In genomic region chr22:17761145-17761488, GRCh38 we compare ENCODE assay signal across 25 cellular contexts. TPM values are rescaled to one million over a fixed set of nuclear protein-coding genes. Genes with fewer than 3 reads are reported as not detected.
DNase-seq lines count a peak whose midpoint lies in the region; ATAC-seq and TF ChIP-seq lines count a peak whose summit lies in the region.
"Had no signal": no experiment of that assay in that cellular context is flagged by ENCODE, and none has a peak within 500 bp of the region (broad histone marks: within the 10 kb centered on the region; RNA-seq: fewer than 3 reads in every experiment).

No MANE protein-coding gene starts in this region.

- TF ChIP-seq CTCF in hepatocyte (IDR thresholded peaks at IDR 0.05; ENCODE audit: poor library complexity) = no peak
- TF ChIP-seq CTCF in endodermal cell (conservative IDR thresholded peaks at IDR 0.05) = no peak

- H3K9me3 Mint-ChIP-seq in naive thymus-derived CD8-positive, alpha-beta T cell = no peaks in the 10 kb centered on the region
- no peaks in the 10 kb centered on the region for H3K9me3 Mint-ChIP-seq in endodermal cell

- peaks cover 5% of the 10 kb centered on the region for H3K4me1 ChIP-seq in hepatocyte (ENCODE audit: insufficient read depth)
- no peaks in the 10 kb centered on the region for H3K4me1 ChIP-seq in endodermal cell (ENCODE audit: control insufficient read depth, insufficient read depth, low read length)

- H3K4me3 Mint-ChIP-seq in naive thymus-derived CD8-positive, alpha-beta T cell = no peak overlapping the region
- no peak overlapping the region for H3K4me3 Mint-ChIP-seq in endodermal cell

- peaks cover 52% of the 10 kb centered on the region for H3K79me2 ChIP-seq in hepatocyte

- no peaks in the 10 kb centered on the region for H4K20me1 ChIP-seq in hepatocyte (ENCODE audit: insufficient read depth, poor library complexity, severe bottlenecking)

- peak; percentile 7 for DNase-seq in DMS53 (lab: John Stamatoyannopoulos, UW)
- no peak for DNase-seq in DMS53 treated with DMSO at 0.1 percent for 48 hours (lab: John Stamatoyannopoulos, UW; ENCODE audit: unreplicated experiment)
- no peak for DNase-seq in hepatocyte (ENCODE audit: low spot score)
- no peak for DNase-seq in naive thymus-derived CD8-positive, alpha-beta T cell
- no peak for DNase-seq in iPS-NIHi7 (ENCODE audit: extremely low spot score)
- DNase-seq in endodermal cell = no peak
- DNase-seq in CD1c-positive myeloid dendritic cell (ENCODE audit: extremely low spot score) = no peak
- DNase-seq: AML-193; C1 segment of cervical spinal cord; GOT3; HCEC 1CT; NCI-H1105 treated with DMSO at 0.1 percent for 48 hours; NCI-H1694; NCI-H2081; NCI-H2171; NCI-H345; NCI-H524; NCI-H774; NK-92 treated with Interleukin-12 subunit alpha and Interleukin-12 subunit beta, amount 100 ng/mL, for 24 hours; SHP77 treated with DMSO at 0.1 percent for 48 hours had no signal

- peak overlapping the region in 7 of 10 donors; percentile 39 to 80 (median 73) for H3K27ac Mint-ChIP-seq in naive thymus-derived CD8-positive, alpha-beta T cell
- no peak overlapping the region for H3K27ac Mint-ChIP-seq in endodermal cell

- no peak overlapping the region for H2AFZ ChIP-seq in hepatocyte

- H3K27me3 ChIP-seq in hepatocyte = no peaks in the 10 kb centered on the region
- no peaks in the 10 kb centered on the region for H3K27me3 ChIP-seq in endodermal cell (ENCODE audit: control insufficient read depth, insufficient read depth, low read length, poor library complexity, severe bottlenecking)

- H3K4me2 ChIP-seq in hepatocyte = peak overlapping the region; percentile 27
- H3K4me2 ChIP-seq: KMS-11, SK-N-SH had no signal

- peaks cover 20 to 55% (median 44%) of the 10 kb centered on the region in 4 donors for H3K4me1 Mint-ChIP-seq in naive thymus-derived CD8-positive, alpha-beta T cell
- no peaks in the 10 kb centered on the region for H3K4me1 Mint-ChIP-seq in endodermal cell

- POLR2A ChIA-PET in naive thymus-derived CD8-positive, alpha-beta T cell (lab: Charles Lee) = interaction anchor here (1.1 kb wide), 1 partner anchor 314 kb away, joined by 3 read pairs; no protein-coding TSS in a partner anchor

- no peak overlapping the region for H3K9ac ChIP-seq in endodermal cell (ENCODE audit: extremely low read depth, low read length, poor library complexity, severe bottlenecking)
- H3K9ac ChIP-seq: KMS-11, SK-N-SH had no signal

- H3K36me3 ChIP-seq in hepatocyte (replicated peaks; ENCODE audit: insufficient read depth, low read depth) (no peaks in the 10 kb centered on the region), endodermal cell (ENCODE audit: control insufficient read depth, insufficient read depth, low read length) (no peaks in the 10 kb centered on the region)

- no peaks in the 10 kb centered on the region for H3K27me3 Mint-ChIP-seq in naive thymus-derived CD8-positive, alpha-beta T cell
- no peaks in the 10 kb centered on the region for H3K27me3 Mint-ChIP-seq in endodermal cell (ENCODE audit: insufficient read depth)

- no peaks in the 10 kb centered on the region for H3K9me3 ChIP-seq in hepatocyte (ENCODE audit: low read depth)
- no peaks in the 10 kb centered on the region for H3K9me3 ChIP-seq in endodermal cell (ENCODE audit: control insufficient read depth, low read length)
- H3K9me3 ChIP-seq: SK-N-SH had no signal

- H3K27ac ChIP-seq in hepatocyte (peak overlapping the region; percentile 3), endodermal cell (ENCODE audit: low read depth, low read length) (no peak overlapping the region)
- H3K27ac ChIP-seq: 22Rv1, KMS-11, RWPE1 had no signal

- 61% methylated on average over 3 of the region's 4 CpGs for WGBS in hepatocyte (ENCODE audit: low lambda C conversion rate, missing lambda C conversion rate)
- WGBS in endodermal cell (ENCODE audit: insufficient coverage in 1 of 2, insufficient read length in 1 of 2), 2 experiments = 92% methylated on average over 2 of the region's 4 CpGs; no CpG with 5 or more reads in 1 of the 2 experiments

- no peaks in the 10 kb centered on the region for H3K9me2 ChIP-seq in hepatocyte (replicated peaks; ENCODE audit: insufficient read depth)
- H3K9me2 ChIP-seq: SK-N-SH had no signal

- H3K36me3 Mint-ChIP-seq in naive thymus-derived CD8-positive, alpha-beta T cell = peaks cover 0 to 7% (median 0%) of the 10 kb centered on the region in 3 donors
- no peaks in the 10 kb centered on the region for H3K36me3 Mint-ChIP-seq in endodermal cell (ENCODE audit: low read depth)

- H3K4me3 ChIP-seq in hepatocyte (no peak overlapping the region), endodermal cell (ENCODE audit: low read length) (no peak overlapping the region)

- no peak for ATAC-seq in naive thymus-derived CD8-positive, alpha-beta T cell
- no peak for ATAC-seq in GM21390 (IDR thresholded peaks at IDR 0.05; ENCODE audit: unreplicated experiment)

RNA-seq across cellular contexts. Expression of gene BID, which starts 13.2 kb away (rescaled TPM):
- total RNA-seq in hepatocyte (34.5 and 41.6 TPM in 2 replicates), endodermal cell (10 to 100 TPM; 20.1 to 24.4 TPM)
- polyA plus RNA-seq in hepatocyte = 55.5 and 72.3 TPM in 2 replicates
- 10 to 100 TPM; 22.3 to 23.0 TPM for total RNA-seq in naive thymus-derived CD8-positive, alpha-beta T cell
- 10 to 100 TPM; 67.0 to 84.1 (median 67.7) TPM for polyA plus RNA-seq in naive thymus-derived CD8-positive, alpha-beta T cell
- polyA plus RNA-seq in endodermal cell (2013, experiment 1 of 2) = 22.8 TPM
- 19.1 TPM for polyA plus RNA-seq in endodermal cell (2013, experiment 2 of 2)
